Comparison of ENCODE assay signal across 3 cellular contexts in genomic region chr2:230682546-230682945, GRCh38.
TF ChIP-seq lines count a peak whose summit lies in the region.

No MANE protein-coding gene starts in this region.

TF ChIP-seq in HEK293, 187 proteins besides CTCF, POLR2A, EP300 and RAD21:
- TF ChIP-seq SETDB1 (IDR thresholded peaks at IDR 0.05; ENCODE audit: insufficient read length, low read length) (peak; percentile 78), ZNF555 (tag by site-specific recombination; conservative IDR thresholded peaks at IDR 0.05) (no peak), PRDM10 (tag by site-specific recombination; IDR thresholded peaks at IDR 0.05) (no peak)

TF ChIP-seq in K562, 482 proteins besides CTCF, POLR2A, EP300 and RAD21:
- no peak for TF ChIP-seq PML (IDR thresholded peaks at IDR 0.05; ENCODE audit: low read length)
- TF ChIP-seq ZKSCAN8 (CRISPR knock-in tag; IDR thresholded peaks at IDR 0.05): no peak
- TF ChIP-seq EHMT2 (IDR thresholded peaks at IDR 0.05): no peak
- TF ChIP-seq RBM25 (IDR thresholded peaks at IDR 0.05; ENCODE audit: low read depth, low read length, severe bottlenecking): peak; percentile 77
- no peak for TF ChIP-seq KAT8 (IDR thresholded peaks at IDR 0.05; ENCODE audit: low read depth)
- TF ChIP-seq ESRRA (IDR thresholded peaks at IDR 0.05; ENCODE audit: borderline replicate concordance, low read depth): no peak
- TF ChIP-seq SRSF9 (IDR thresholded peaks at IDR 0.05; ENCODE audit: borderline replicate concordance, low read depth, low read length): no peak
- no peak for TF ChIP-seq ZNF655 (CRISPR knock-in tag; IDR thresholded peaks at IDR 0.05)

TF ChIP-seq in H1, 55 proteins besides CTCF, POLR2A, EP300 and RAD21:
- TF ChIP-seq GABPA (IDR thresholded peaks at IDR 0.05; ENCODE audit: borderline replicate concordance, insufficient read depth, low read length): no peak
- TF ChIP-seq CREB1 (IDR thresholded peaks at IDR 0.05): no peak
- TF ChIP-seq JUN (IDR thresholded peaks at IDR 0.05; ENCODE audit: low read depth, low read length): no peak
- no peak for TF ChIP-seq CTBP2 (IDR thresholded peaks at IDR 0.05; ENCODE audit: borderline replicate concordance, insufficient read depth, insufficient read length, low read length)
- no peak for TF ChIP-seq SP4 (IDR thresholded peaks at IDR 0.05; ENCODE audit: low read length)
